8 cellular contexts compared by ENCODE assay signal in genomic region chr6:125153541-125154183, GRCh38. TPM values are rescaled to one million over a fixed set of nuclear protein-coding genes. Genes with fewer than 3 reads are reported as not detected.
DNase-seq lines count a peak whose midpoint lies in the region; ATAC-seq and TF ChIP-seq lines count a peak whose summit lies in the region.

Gene TPD52L1, plus strand, starts transcription at chr6:125153773. Its CDS starts 179 bp downstream, at chr6:125153952.

- H3K9me3 ChIP-seq in OCI-LY7 (ENCODE audit: low read length), result no peaks in the 10 kb centered on the region

- TF ChIP-seq CTCF in OCI-LY7 (conservative IDR thresholded peaks at IDR 0.05; ENCODE audit: low read length), result peak; percentile 79
- peak; percentile 70 for TF ChIP-seq CTCF in fibroblast of mammary gland (conservative IDR thresholded peaks at IDR 0.05; ENCODE audit: control insufficient read depth, insufficient read depth, low read depth, low read length)

- BruUV-seq in OCI-LY7 (replicated peaks; lab: Mats Ljungman, UMichigan), result no TSS peak

- H3K4me1 Mint-ChIP-seq in naive B cell, result peaks cover 0 to 8% (median 4%) of the 10 kb centered on the region in 3 donors

- ATAC-seq in GM21367 (IDR thresholded peaks at IDR 0.05; ENCODE audit: unreplicated experiment) (peak; percentile 99), naive B cell (ENCODE audit: low read depth in 2 of 2) (peak; percentile 72 to 73)

- no peaks in the 10 kb centered on the region for H4K20me1 ChIP-seq in OCI-LY7 (ENCODE audit: insufficient read depth, low read length)

- no peaks in the 10 kb centered on the region for H3K4me1 ChIP-seq in OCI-LY7 (ENCODE audit: insufficient read depth, low read length, poor library complexity, severe bottlenecking)

- H3K79me2 ChIP-seq in OCI-LY7 (ENCODE audit: insufficient read depth, low read depth, low read length), result no peaks in the 10 kb centered on the region

- no peak within 1 kb of the TSS for H3K27ac Mint-ChIP-seq in naive B cell

- no peak within 1 kb of the TSS for H3K27ac ChIP-seq in OCI-LY7 (ENCODE audit: low read depth, low read length, poor library complexity, severe bottlenecking)

- POLR2A ChIA-PET in OCI-LY7 (lab: Charles Lee), result interaction anchor here (0.6 kb wide), 1 partner anchor 16 kb away, joined by 4 read pairs; no protein-coding TSS in a partner anchor

- CTCF ChIA-PET in OCI-LY7 (lab: Charles Lee; ENCODE audit: unreplicated experiment), result no interaction called here

- H3K27me3 Mint-ChIP-seq in naive B cell, result peaks cover 22 to 62% (median 34%) of the 10 kb centered on the region in 3 donors

- DNase-seq in COLO668 (lab: John Stamatoyannopoulos, UW; ENCODE audit: unreplicated experiment) (peak; percentile 89), HS-27A (ENCODE audit: low read depth) (peak; percentile 36), OCI-LY7 (ENCODE audit: low spot score) (peak; percentile 53), fibroblast of mammary gland (ENCODE audit: low read depth) (peak; percentile 54), naive B cell (peak; percentile 21)
- peak; percentile 19 to 35 for DNase-seq in activated T-helper 1 cell treated with anti-CD3 and anti-CD28 coated beads, Interleukin-2, amount 50 U/mL, for 16 hours (ENCODE audit: low read depth in 1 of 2, low spot score in 1 of 2)
- DNase-seq in stimulated activated naive CD4-positive, alpha-beta T cell (lab: John Stamatoyannopoulos, UW), result peak; percentile 7 to 45 (median 28)

- no peaks in the 10 kb centered on the region for H3K36me3 ChIP-seq in OCI-LY7 (ENCODE audit: insufficient read depth, low read length)

- peaks cover 0 to 1% (median 0%) of the 10 kb centered on the region in 7 donors for H3K9me3 Mint-ChIP-seq in naive B cell

- H3K4me3 ChIP-seq in OCI-LY7 (ENCODE audit: low read depth, low read length, poor library complexity, severe bottlenecking) (no peak within 1 kb of the TSS), fibroblast of mammary gland (ENCODE audit: control insufficient read depth, low read depth, low read length) (peak within 1 kb of the TSS; percentile 64)

- H3K4me2 ChIP-seq in OCI-LY7 (ENCODE audit: low read length), result peak within 1 kb of the TSS; percentile 48; the same call in 1 of the 2 replicates

- intact Hi-C loops in OCI-LY7 (cut with micrococcal nuclease; ENCODE audit: unreplicated experiment), result no loop called here

- H2AFZ ChIP-seq in OCI-LY7 (ENCODE audit: low read length), result no peak within 1 kb of the TSS

- peak within 1 kb of the TSS; percentile 39 to 82 (median 76) for H3K4me3 Mint-ChIP-seq in naive B cell

- H3K36me3 Mint-ChIP-seq in naive B cell, result no peaks in the 10 kb centered on the region

- H3K9me2 ChIP-seq in OCI-LY7 (ENCODE audit: insufficient read depth, low read length), result no peaks in the 10 kb centered on the region; the same call in 1 of the 2 replicates

RNA-seq across cellular contexts. Expression of gene TPD52L1, which starts in this region (rescaled TPM):
- total RNA-seq in OCI-LY7 (2014; rRNA removed; shearing (Covaris generic)), result not detected in 2 replicates
- total RNA-seq in OCI-LY7 (2022), result not detected in 2 replicates
- polyA plus RNA-seq in naive B cell (ENCODE audit: low read depth in 6 of 6), result 1 to 10 TPM in 1 of 6 donors, not detected in 5; 3.7 TPM

Comparison
In these comparisons a context has a peak if more than half of its experiments do, and no peak if none do; other contexts are left out.
1. Peak in DNase-seq and H3K4me2 ChIP-seq in OCI-LY7; RNA of the gene not detected or under 1 TPM.
2. DNase-seq: peak in every context shown above with its lines; median percentile 89 in COLO668; 54 in fibroblast of mammary gland; 53 in OCI-LY7; 36 in HS-27A; 28 in stimulated activated naive CD4-positive, alpha-beta T cell; 27 in activated T-helper 1 cell treated with anti-CD3 and anti-CD28 coated beads, Interleukin-2, amount 50 U/mL, for 16 hours; 21 in naive B cell.